ENCODE assay signal across 8 cellular contexts in the genomic region with DNA sequence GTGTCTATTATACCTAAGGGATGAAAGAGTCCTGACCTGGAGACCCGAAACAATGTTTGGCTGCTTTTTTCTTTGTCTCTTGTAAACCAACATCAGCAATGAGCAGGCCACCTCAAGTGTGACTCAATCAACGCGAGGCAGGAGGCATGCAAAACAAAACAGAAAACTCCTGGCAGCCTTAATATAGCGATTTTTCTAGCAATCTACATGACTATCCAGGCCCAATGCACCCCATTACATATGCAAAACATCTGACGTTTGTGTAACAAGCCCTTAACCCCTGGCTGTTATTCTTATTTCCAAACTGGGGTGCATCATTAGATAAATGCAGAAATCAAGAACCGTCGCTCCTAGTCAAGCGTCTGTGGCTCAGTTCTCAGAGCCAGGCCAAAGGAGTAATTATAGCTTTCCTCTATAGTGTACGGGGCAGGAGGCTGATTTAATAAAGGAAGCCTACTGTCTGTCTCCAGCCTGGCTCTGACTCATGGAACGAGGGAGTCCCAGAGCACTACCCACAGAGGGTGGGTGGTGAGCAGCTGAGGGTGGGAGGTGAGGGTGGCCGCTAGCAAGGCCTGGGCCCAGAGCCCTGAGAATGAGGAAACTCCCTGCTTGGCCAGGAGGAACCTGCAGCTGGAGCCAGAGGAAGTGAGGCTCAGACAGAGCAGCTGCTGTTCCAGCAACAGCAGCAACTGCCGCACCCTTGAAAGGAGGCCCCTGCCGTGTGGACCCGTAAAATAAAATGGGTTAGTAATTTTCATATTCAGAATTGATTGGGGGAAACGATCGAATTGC. TPM values are rescaled to one million over a fixed set of nuclear protein-coding genes. Genes with fewer than 3 reads are reported as not detected.
DNase-seq lines count a peak whose midpoint lies in the region; ATAC-seq, FAIRE-seq and TF ChIP-seq lines count a peak whose summit lies in the region.

No MANE protein-coding gene starts in this region.

- peak overlapping the region; percentile 66 for H2AFZ ChIP-seq in endothelial cell of umbilical vein (ENCODE audit: low read depth, low read length)

- H3K4me1 Mint-ChIP-seq in activated CD8-positive, alpha-beta T cell treated with anti-CD3 and anti-CD28 coated beads, Interleukin-2, amount 10 ng/mL, durations not matched to agents 7 days and 5 days (ENCODE audit: low read depth) = peaks cover 40% of the 10 kb centered on the region

- CTCF ChIA-PET in AG04450 (lab: Charles Lee) = interaction anchor here (0.8 to 1.4 kb wide), 2 partner anchors 43 to 44 kb away, joined by 3 to 5 read pairs; a partner anchor contains a TSS
- CTCF ChIA-PET in activated CD8-positive, alpha-beta T cell treated with anti-CD3 and anti-CD28 coated beads, Interleukin-2, amount 10 ng/mL, durations not matched to agents 7 days and 5 days (lab: Charles Lee) = interaction anchor here (1.0 to 3.0 kb wide), 10 partner anchors 13 to 359 kb away, joined by 3 to 29 read pairs (median 3); a partner anchor contains a TSS
- CTCF ChIA-PET in endothelial cell of umbilical vein (lab: Charles Lee) = interaction anchor here (1.0 to 4.8 kb wide), 14 partner anchors 8 to 185 kb away, joined by 3 to 62 read pairs (median 6); a partner anchor contains a TSS

- POLR2A ChIA-PET in AG04450 (lab: Yijun Ruan, JAX) = interaction anchor here (0.8 to 2.1 kb wide), 6 partner anchors 8 to 44 kb away, joined by 3 to 18 read pairs (median 5); no protein-coding TSS in a partner anchor
- POLR2A ChIA-PET in activated CD8-positive, alpha-beta T cell treated with anti-CD3 and anti-CD28 coated beads, Interleukin-2, amount 10 ng/mL, durations not matched to agents 7 days and 5 days (lab: Charles Lee) = interaction anchor here (0.6 to 1.0 kb wide), 3 partner anchors 23 to 42 kb away, joined by 3 read pairs; no protein-coding TSS in a partner anchor
- POLR2A ChIA-PET in endothelial cell of umbilical vein (lab: Charles Lee) = interaction anchor here (0.6 to 2.0 kb wide), 4 partner anchors 7 to 99 kb away, joined by 3 to 11 read pairs (median 6); a partner anchor contains a TSS

- H3K36me3 ChIP-seq in endothelial cell of umbilical vein (ENCODE audit: control insufficient read depth in 2 of 2, extremely low read depth in 1 of 2, insufficient read depth in 2 of 2, low read length in 2 of 2) = no peaks in the 10 kb centered on the region

- intact Hi-C loops in endothelial cell of umbilical vein (cut with micrococcal nuclease) = loop anchor here (1.0 to 2.0 kb wide), 7 partner anchors 7 to 110 kb away; no protein-coding TSS in a partner anchor

- H3K27ac ChIP-seq in AG04450 (ENCODE audit: low read depth, low read length) (peak overlapping the region; percentile 97), endothelial cell of umbilical vein (ENCODE audit: insufficient read depth, low read depth, low read length) (peak overlapping the region; percentile 98)

- H3K9me3 ChIP-seq in AG04450 (ENCODE audit: control insufficient read depth, insufficient read depth, low read length) = no peaks in the 10 kb centered on the region
- no peaks in the 10 kb centered on the region for H3K9me3 ChIP-seq in endothelial cell of umbilical vein (replicated peaks; ENCODE audit: control insufficient read depth, insufficient read depth, low read length)

- no peaks in the 10 kb centered on the region for H4K20me1 ChIP-seq in endothelial cell of umbilical vein (replicated peaks; ENCODE audit: control insufficient read depth, extremely low read depth, insufficient read depth, low read length)

- peak overlapping the region; percentile 70 for H3K4me3 Mint-ChIP-seq in activated CD8-positive, alpha-beta T cell treated with anti-CD3 and anti-CD28 coated beads, Interleukin-2, amount 10 ng/mL, durations not matched to agents 7 days and 5 days

- peak overlapping the region; percentile 51 for H3K4me3 ChIP-seq in AG04450 (ENCODE audit: low read depth, low read length)
- peak overlapping the region in 1 of 3 experiments; percentile 21 for H3K4me3 ChIP-seq in endothelial cell of umbilical vein (replicated peaks in 1 of 3; ENCODE audit: insufficient read depth in 1 of 3, low read depth in 1 of 3, low read length in 3 of 3)

- peak; percentile 78 for TF ChIP-seq POLR2A in endothelial cell of umbilical vein (IDR thresholded peaks at IDR 0.05; ENCODE audit: low read depth, low read length)

- H3K27ac Mint-ChIP-seq in activated CD8-positive, alpha-beta T cell treated with anti-CD3 and anti-CD28 coated beads, Interleukin-2, amount 10 ng/mL, durations not matched to agents 7 days and 5 days = peak overlapping the region; percentile 91

- TF ChIP-seq CTCF in AG04450 (IDR thresholded peaks at IDR 0.05; ENCODE audit: low read depth, low read length) (no peak), endothelial cell of umbilical vein (IDR thresholded peaks at IDR 0.05; ENCODE audit: extremely low read depth in 1 of 2, insufficient read depth in 1 of 2, low read depth in 1 of 2, low read length in 2 of 2) (no peak)

- peak overlapping the region; percentile 72 for H3K4me2 ChIP-seq in endothelial cell of umbilical vein (ENCODE audit: insufficient read depth, low read length)

- H3K4me1 ChIP-seq in endothelial cell of umbilical vein (ENCODE audit: control insufficient read depth, extremely low read depth, insufficient read depth, low read length) = peaks cover 51% of the 10 kb centered on the region

- H3K9me1 ChIP-seq in endothelial cell of umbilical vein (replicated peaks; ENCODE audit: control insufficient read depth, extremely low read depth, insufficient read depth, low read length) = no peaks in the 10 kb centered on the region

- dilution Hi-C loops in endothelial cell of umbilical vein (cut with MboI; ENCODE audit: extremely low pct_ligation_motif_present, low sequenced_read_pairs) = no loop called here

- peaks cover 4% of the 10 kb centered on the region for H3K79me2 ChIP-seq in endothelial cell of umbilical vein (ENCODE audit: control insufficient read depth, insufficient read depth, low read length)

- DNase-seq in AG04450 (ENCODE audit: low read depth, low spot score) (peak; percentile 84), NCI-H510A treated with DMSO at 0.1 percent for 48 hours (lab: John Stamatoyannopoulos, UW) (peak; percentile 63), endothelial cell of umbilical vein (ENCODE audit: low read depth, low spot score) (peak; percentile 95), middle frontal gyrus (ENCODE audit: extremely low spot score, low spot score) (peak; percentile 50)
- peak; percentile 54 for DNase-seq in activated CD8-positive, alpha-beta T cell treated with anti-CD3 and anti-CD28 coated beads, Interleukin-2, amount 10 ng/mL, durations not matched to agents 7 days and 5 days
- DNase-seq in stimulated activated naive CD4-positive, alpha-beta T cell treated with Interleukin-2 at 50 U/mL for 16 hours (lab: John Stamatoyannopoulos, UW) = peak; percentile 30

- BruUV-seq in endothelial cell of umbilical vein (replicated peaks; lab: Mats Ljungman, UMichigan) = no TSS peak

- H3K27me3 ChIP-seq in AG04450 (ENCODE audit: control insufficient read depth, insufficient read depth, low read length) = no peaks in the 10 kb centered on the region
- H3K27me3 ChIP-seq in endothelial cell of umbilical vein (ENCODE audit: control insufficient read depth in 2 of 2, insufficient read depth in 2 of 2, low read length in 2 of 2) = no peaks in the 10 kb centered on the region

- H3K9ac ChIP-seq in endothelial cell of umbilical vein (replicated peaks; ENCODE audit: extremely low read depth, insufficient read depth, low read length) = peak overlapping the region; percentile 83

- H3K9me3 Mint-ChIP-seq in activated CD8-positive, alpha-beta T cell treated with anti-CD3 and anti-CD28 coated beads, Interleukin-2, amount 10 ng/mL, durations not matched to agents 7 days and 5 days (ENCODE audit: insufficient read depth) = no peaks in the 10 kb centered on the region

- no peaks in the 10 kb centered on the region for H3K27me3 Mint-ChIP-seq in activated CD8-positive, alpha-beta T cell treated with anti-CD3 and anti-CD28 coated beads, Interleukin-2, amount 10 ng/mL, durations not matched to agents 7 days and 5 days (ENCODE audit: low read depth)

- FAIRE-seq in endothelial cell of umbilical vein (lab: Jason Lieb, UNC) = peak; percentile 85

- peaks cover 4% of the 10 kb centered on the region for H3K36me3 Mint-ChIP-seq in activated CD8-positive, alpha-beta T cell treated with anti-CD3 and anti-CD28 coated beads, Interleukin-2, amount 10 ng/mL, durations not matched to agents 7 days and 5 days (ENCODE audit: low read depth)

- peak; percentile 49 for ATAC-seq in GM18858 (IDR thresholded peaks at IDR 0.05; ENCODE audit: unreplicated experiment)
- ATAC-seq in HG03064 (IDR thresholded peaks at IDR 0.05; ENCODE audit: low read depth, unreplicated experiment) = peak; percentile 55
- peak; percentile 69 for ATAC-seq in activated CD8-positive, alpha-beta T cell treated with anti-CD3 and anti-CD28 coated beads, Interleukin-2, amount 10 ng/mL, durations not matched to agents 7 days and 5 days

RNA-seq across cellular contexts. Expression of a gene that starts 43.9 kb away (rescaled TPM):
- polyA plus RNA-seq in AG04450 (2011; rRNA removed) (27.9 and 42.6 TPM in 2 replicates), endothelial cell of umbilical vein (8.6 and 9.9 TPM in 2 replicates)
- 55.4 and 114 TPM in 2 replicates for polyA minus RNA-seq in AG04450 (2011; rRNA and poly(A)+ RNA removed)
- 10 to 100 TPM; 23.5 to 32.1 TPM for total RNA-seq in activated CD8-positive, alpha-beta T cell treated with anti-CD3 and anti-CD28 coated beads, Interleukin-2, amount 10 ng/mL, durations not matched to agents 7 days and 5 days
- total RNA-seq in endothelial cell of umbilical vein = 59.2 and 62.1 TPM in 2 replicates
- 10.7 and 11.8 TPM in 2 replicates for polyA plus RNA-seq in endothelial cell of umbilical vein (2011; cell fraction: cytosol; rRNA removed)
- 54.6 and 64.1 TPM in 2 replicates for polyA plus RNA-seq in endothelial cell of umbilical vein (2011; cell fraction: nucleus; rRNA removed)
- polyA plus RNA-seq in endothelial cell of umbilical vein (2012) = 21.5 and 28.0 TPM in 2 replicates
- 96.2 and 101 TPM in 2 replicates for polyA minus RNA-seq in endothelial cell of umbilical vein
- 18.7 TPM for polyA minus RNA-seq in endothelial cell of umbilical vein (2011; cell fraction: cytosol; rRNA and poly(A)+ RNA removed)
- 134 and 216 TPM in 2 replicates for polyA minus RNA-seq in endothelial cell of umbilical vein (2011; cell fraction: nucleus; rRNA and poly(A)+ RNA removed)

RNA-seq across cellular contexts. Expression of a gene that starts 46.0 kb away (rescaled TPM):
- polyA plus RNA-seq in AG04450 (2011; rRNA removed) (1.2 and 1.4 TPM in 2 replicates), endothelial cell of umbilical vein (0.35 and 0.44 TPM in 2 replicates)
- polyA minus RNA-seq in AG04450 (2011; rRNA and poly(A)+ RNA removed) = 2.5 and 3.6 TPM in 2 replicates
- total RNA-seq in activated CD8-positive, alpha-beta T cell treated with anti-CD3 and anti-CD28 coated beads, Interleukin-2, amount 10 ng/mL, durations not matched to agents 7 days and 5 days = under 1 TPM; 0.23 to 0.26 TPM
- total RNA-seq in endothelial cell of umbilical vein = 0.66 and 1.7 TPM in 2 replicates
- polyA plus RNA-seq in endothelial cell of umbilical vein (2011; cell fraction: cytosol; rRNA removed) = 0.58 TPM in 2 replicates
- 0.94 and 1.2 TPM in 2 replicates for polyA plus RNA-seq in endothelial cell of umbilical vein (2011; cell fraction: nucleus; rRNA removed)
- 0.71 and 1.5 TPM in 2 replicates for polyA plus RNA-seq in endothelial cell of umbilical vein (2012)
- 0.53 and 1.4 TPM in 2 replicates for polyA minus RNA-seq in endothelial cell of umbilical vein
- not detected for polyA minus RNA-seq in endothelial cell of umbilical vein (2011; cell fraction: cytosol; rRNA and poly(A)+ RNA removed)
- 0.72 and 1.3 TPM in 2 replicates for polyA minus RNA-seq in endothelial cell of umbilical vein (2011; cell fraction: nucleus; rRNA and poly(A)+ RNA removed)

Comparison
In these comparisons a context has a peak if more than half of its experiments do, and no peak if none do; other contexts are left out.
1. DNase-seq: peak in every context shown above with its lines; median percentile 95 in endothelial cell of umbilical vein; 84 in AG04450; 63 in NCI-H510A treated with DMSO at 0.1 percent for 48 hours; 54 in activated CD8-positive, alpha-beta T cell treated with anti-CD3 and anti-CD28 coated beads, Interleukin-2, amount 10 ng/mL, durations not matched to agents 7 days and 5 days; 50 in middle frontal gyrus; 30 in stimulated activated naive CD4-positive, alpha-beta T cell treated with Interleukin-2 at 50 U/mL for 16 hours.